ENCODE assay signal across 1 cellular context in the genomic region with DNA sequence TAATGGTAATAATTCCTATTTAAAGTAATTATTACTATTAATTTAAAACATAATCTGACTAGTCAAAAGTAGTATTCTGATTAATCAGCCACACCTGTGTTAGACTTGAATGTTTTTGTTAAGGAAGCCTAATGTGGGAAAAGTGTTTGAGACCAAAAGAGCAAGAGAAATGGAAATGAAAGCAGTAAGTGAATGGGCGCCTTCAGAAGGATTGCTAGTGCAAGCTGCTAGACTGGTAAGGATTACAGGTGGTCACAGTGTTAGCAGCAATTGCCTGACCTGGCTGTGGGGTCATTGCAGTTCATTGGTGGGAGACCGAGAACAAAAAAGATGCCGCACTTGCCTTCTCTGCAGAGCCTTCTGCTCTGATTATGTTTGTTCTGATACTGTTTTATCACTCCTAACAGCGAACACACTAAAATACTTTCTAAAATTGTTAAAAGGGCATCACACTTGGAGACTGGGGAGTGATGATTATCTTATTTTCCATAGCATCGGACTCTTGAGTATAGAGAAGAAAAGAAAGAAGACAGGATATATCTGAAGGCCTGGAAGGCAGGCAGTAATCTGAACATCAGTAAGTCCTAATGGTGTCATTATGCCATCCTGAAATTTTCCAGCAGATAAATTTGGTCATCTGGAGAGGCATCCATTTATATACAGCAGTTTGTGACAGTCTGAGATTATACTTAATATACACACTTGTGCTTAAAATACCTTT.
A peak's percentile ranks its signal among the peaks of the same experiment; 100 is the strongest.
TF ChIP-seq lines count a peak whose summit lies in the region.

No MANE protein-coding gene starts in this region.

TF ChIP-seq in SK-N-SH treated with all-trans-retinoic acid at 6 μM for 48 hours, 23 proteins besides CTCF, POLR2A, EP300 and RAD21 (continued from another document):
- TF ChIP-seq TSHZ2 (CRISPR knock-in tag; IDR thresholded peaks at IDR 0.05) = peak; percentile 55; the same call in 1 of the 2 replicates
